8 cellular contexts compared by ENCODE assay signal in the genomic region with DNA sequence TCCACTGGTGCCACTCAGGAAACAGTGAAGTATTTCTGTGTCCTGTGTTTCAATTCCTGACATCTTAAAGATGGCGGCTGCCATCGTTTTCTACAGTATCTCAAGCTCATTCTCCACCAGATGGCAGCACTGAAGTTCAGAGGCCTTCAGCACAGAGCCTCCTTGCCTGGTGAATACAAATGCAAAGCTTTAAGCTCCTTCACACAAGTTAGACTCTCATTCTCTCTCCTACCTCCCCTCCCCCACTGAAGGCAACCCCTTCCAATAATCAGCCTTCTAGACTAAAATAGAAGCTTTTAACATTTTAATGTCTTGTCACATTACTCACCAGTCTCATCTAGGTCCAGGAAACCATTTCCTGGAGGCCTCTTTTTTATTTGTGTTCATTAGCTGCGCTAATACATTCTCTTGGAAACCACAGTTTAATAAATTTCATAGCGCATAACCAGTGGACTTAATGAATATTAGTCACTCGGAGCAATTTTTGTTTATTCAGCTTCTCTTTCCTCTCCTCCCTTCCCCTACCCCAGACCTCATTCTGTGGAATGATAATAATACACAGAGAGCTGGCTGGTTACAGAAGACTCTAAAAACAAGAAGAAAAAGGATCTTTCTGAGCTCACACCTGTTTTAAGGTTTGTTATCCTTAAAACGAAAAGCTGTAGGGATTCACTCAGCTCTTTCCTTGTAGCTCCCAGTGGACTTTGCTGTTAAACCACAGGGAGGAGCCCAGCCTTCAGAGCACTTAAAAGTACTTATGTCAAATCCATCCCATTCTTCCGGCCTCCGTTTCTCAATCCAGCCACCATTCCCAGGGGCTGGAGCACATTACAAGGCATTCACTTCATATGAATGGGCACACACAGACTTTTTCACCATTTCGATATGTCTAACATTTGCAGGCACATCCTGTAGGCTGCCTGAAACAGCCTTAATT.
A peak's percentile ranks its signal among the peaks of the same experiment; 100 is the strongest.
DNase-seq lines count a peak whose midpoint lies in the region; ATAC-seq and TF ChIP-seq lines count a peak whose summit lies in the region.

No MANE protein-coding gene starts in this region.

- peaks cover 2% of the 10 kb centered on the region for H3K27me3 Mint-ChIP-seq in HFFc6 (ENCODE audit: insufficient read depth)
- peaks cover 25% of the 10 kb centered on the region for H3K27me3 Mint-ChIP-seq in stimulated activated memory B cell treated with anti-CD40 and anti-IgM and Interleukin-4, amounts not matched to agents 10 μg/mL and 1 μg/mL and 100 μg/mL, for 72 hours

- peak; percentile 80 to 85 for ATAC-seq in lower lobe of right lung
- ATAC-seq in stimulated activated memory B cell treated with anti-CD40 and anti-IgM and Interleukin-4, amounts not matched to agents 10 μg/mL and 1 μg/mL and 100 μg/mL, for 72 hours, result peak; percentile 74

- no peaks in the 10 kb centered on the region for H3K9me3 ChIP-seq in A673 (ENCODE audit: low read depth, low read length, poor library complexity, severe bottlenecking)
- no peaks in the 10 kb centered on the region for H3K9me3 ChIP-seq in lower lobe of right lung

- H3K4me1 ChIP-seq in A673 (ENCODE audit: insufficient read depth, low read length, poor library complexity, severe bottlenecking) (no peaks in the 10 kb centered on the region), lower lobe of right lung (no peaks in the 10 kb centered on the region)

- H3K27ac ChIP-seq in A673 (ENCODE audit: low read depth, low read length, poor library complexity, severe bottlenecking) (no peak overlapping the region), lower lobe of right lung (no peak overlapping the region)

- H3K9me3 Mint-ChIP-seq in HFFc6, result no peaks in the 10 kb centered on the region; the same call in 1 of the 2 replicates
- no peaks in the 10 kb centered on the region for H3K9me3 Mint-ChIP-seq in stimulated activated memory B cell treated with anti-CD40 and anti-IgM and Interleukin-4, amounts not matched to agents 10 μg/mL and 1 μg/mL and 100 μg/mL, for 72 hours

- H3K27me3 ChIP-seq in A673 (replicated peaks; ENCODE audit: insufficient read depth, low read depth, low read length, poor library complexity) (peaks cover under 1% of the 10 kb centered on the region), lower lobe of right lung (ENCODE audit: low read depth) (no peaks in the 10 kb centered on the region)

- no TSS peak for BruUV-seq in A673 (replicated peaks; lab: Mats Ljungman, UMichigan)

- POLR2A ChIA-PET in A673 (lab: Charles Lee; ENCODE audit: low non-redundant PET), result no interaction called here

- peaks cover 40% of the 10 kb centered on the region for H3K4me1 Mint-ChIP-seq in HFFc6 (ENCODE audit: low read depth)
- H3K4me1 Mint-ChIP-seq in stimulated activated memory B cell treated with anti-CD40 and anti-IgM and Interleukin-4, amounts not matched to agents 10 μg/mL and 1 μg/mL and 100 μg/mL, for 72 hours, result no peaks in the 10 kb centered on the region

- TF ChIP-seq CTCF in A673 (conservative IDR thresholded peaks at IDR 0.05; ENCODE audit: low read depth, low read length) (peak; percentile 66), GM12865 (IDR thresholded peaks at IDR 0.05; ENCODE audit: insufficient read depth, low read depth, low read length, missing control alignments) (peak; percentile 44), HFFc6 (IDR thresholded peaks at IDR 0.05) (peak; percentile 89), lower lobe of right lung (IDR thresholded peaks at IDR 0.05) (peak; percentile 57)

- H3K36me3 ChIP-seq in A673 (ENCODE audit: insufficient read depth, low read length, poor library complexity, severe bottlenecking), result no peaks in the 10 kb centered on the region
- H3K36me3 ChIP-seq in lower lobe of right lung, result no peaks in the 10 kb centered on the region

- DNase-seq in A673 (ENCODE audit: low spot score) (peak; percentile 83), GM12865 (ENCODE audit: low read depth) (peak; percentile 75), HFFc6 (peak; percentile 93), MV-4-11 (lab: John Stamatoyannopoulos, UW) (peak; percentile 78), SW480 (ENCODE audit: low spot score) (peak; percentile 65), dedifferentiated amniotic fluid mesenchymal stem cell (ENCODE audit: extremely low spot score) (peak; percentile 39), lower lobe of right lung (no peak)

- intact Hi-C loops in A673 (cut with micrococcal nuclease; ENCODE audit: unreplicated experiment), result loop anchor here (2.0 kb wide), 2 partner anchors 171 to 1191 kb away; no protein-coding TSS in a partner anchor
- intact Hi-C loops in lower lobe of right lung (cut with DNase I), result loop anchor here (10.0 kb wide), 1 partner anchor 171 kb away; no protein-coding TSS in a partner anchor

- H3K4me3 ChIP-seq in A673 (ENCODE audit: low read depth, low read length, poor library complexity, severe bottlenecking) (no peak overlapping the region), GM12865 (ENCODE audit: low read depth, low read length) (no peak overlapping the region), lower lobe of right lung (no peak overlapping the region)

- peak overlapping the region; percentile 30; the same call in 1 of the 2 replicates for H3K4me3 Mint-ChIP-seq in HFFc6
- no peak overlapping the region for H3K4me3 Mint-ChIP-seq in stimulated activated memory B cell treated with anti-CD40 and anti-IgM and Interleukin-4, amounts not matched to agents 10 μg/mL and 1 μg/mL and 100 μg/mL, for 72 hours

- peak overlapping the region; percentile 47 for H3K27ac Mint-ChIP-seq in HFFc6
- H3K27ac Mint-ChIP-seq in stimulated activated memory B cell treated with anti-CD40 and anti-IgM and Interleukin-4, amounts not matched to agents 10 μg/mL and 1 μg/mL and 100 μg/mL, for 72 hours, result no peak overlapping the region

- no peaks in the 10 kb centered on the region for H3K36me3 Mint-ChIP-seq in HFFc6 (ENCODE audit: low read depth)
- no peaks in the 10 kb centered on the region for H3K36me3 Mint-ChIP-seq in stimulated activated memory B cell treated with anti-CD40 and anti-IgM and Interleukin-4, amounts not matched to agents 10 μg/mL and 1 μg/mL and 100 μg/mL, for 72 hours

- CTCF ChIA-PET in A673 (lab: Charles Lee), result interaction anchor here (0.6 to 1.6 kb wide), 6 partner anchors 11 to 1745 kb away, joined by 3 to 15 read pairs (median 4); no protein-coding TSS in a partner anchor
